In genomic region chr5:95973793-95974325, GRCh38 we compare ENCODE assay signal across 8 cellular contexts. TPM values are rescaled to one million over a fixed set of nuclear protein-coding genes. Genes with fewer than 3 reads are reported as not detected.
DNase-seq lines count a peak whose midpoint lies in the region; ATAC-seq and TF ChIP-seq lines count a peak whose summit lies in the region.

No MANE protein-coding gene starts in this region.

- no peak overlapping the region for H3K4me3 Mint-ChIP-seq in HFFc6

- 0 out of 2 replicates have a peak, but pooled peaks cover 5% of the 10 kb centered on the region for H3K9me3 Mint-ChIP-seq in HFFc6

- H3K36me3 Mint-ChIP-seq in HFFc6 (ENCODE audit: low read depth): peaks cover 7% of the 10 kb centered on the region; the same call in 1 of the 2 replicates

- no peaks in the 10 kb centered on the region for H3K27me3 Mint-ChIP-seq in HFFc6 (ENCODE audit: insufficient read depth)

- H3K27ac Mint-ChIP-seq in HFFc6: peak overlapping the region; percentile 44

- no peak for TF ChIP-seq CTCF in HFFc6 (IDR thresholded peaks at IDR 0.05)

- ATAC-seq in GM18508 (IDR thresholded peaks at IDR 0.05; ENCODE audit: insufficient read depth, unreplicated experiment): peak; percentile 83

- peaks cover 21% of the 10 kb centered on the region for H3K4me1 Mint-ChIP-seq in HFFc6 (ENCODE audit: low read depth)

- DNase-seq in HFFc6 (no peak), NCI-H69 (lab: John Stamatoyannopoulos, UW) (peak; percentile 77), iris pigment epithelial cell (ENCODE audit: low read depth) (peak; percentile 80), NCI-H187 (lab: John Stamatoyannopoulos, UW) (no peak), middle frontal gyrus (ENCODE audit: extremely low spot score, low spot score) (no peak), NAMALWA (ENCODE audit: low spot score) (no peak)
- DNase-seq in activated CD4-positive, alpha-beta T cell treated with anti-CD3 and anti-CD28 coated beads for 48 hours: no peak

RNA-seq across cellular contexts. Expression of gene ELL2, which starts 12.2 kb away (rescaled TPM):
- total RNA-seq in HFFc6 (2021; fragmentation: NEBNext Ultra II Directional; extraction: Animal tissue kit (Norgen Biotek cat#: 25700)): 100 to 1,000 TPM; 346 to 505 (median 380) TPM

Comparison
In these comparisons a context has a peak if more than half of its experiments do, and no peak if none do; other contexts are left out.
1. DNase-seq: peak in NCI-H69 (single experiment) and iris pigment epithelial cell (single experiment); none in HFFc6 (single experiment), NCI-H187 (0 of 2), middle frontal gyrus (single experiment), activated CD4-positive, alpha-beta T cell treated with anti-CD3 and anti-CD28 coated beads for 48 hours (single experiment) and NAMALWA (single experiment).